17 cellular contexts compared by ENCODE assay signal in the genomic region with DNA sequence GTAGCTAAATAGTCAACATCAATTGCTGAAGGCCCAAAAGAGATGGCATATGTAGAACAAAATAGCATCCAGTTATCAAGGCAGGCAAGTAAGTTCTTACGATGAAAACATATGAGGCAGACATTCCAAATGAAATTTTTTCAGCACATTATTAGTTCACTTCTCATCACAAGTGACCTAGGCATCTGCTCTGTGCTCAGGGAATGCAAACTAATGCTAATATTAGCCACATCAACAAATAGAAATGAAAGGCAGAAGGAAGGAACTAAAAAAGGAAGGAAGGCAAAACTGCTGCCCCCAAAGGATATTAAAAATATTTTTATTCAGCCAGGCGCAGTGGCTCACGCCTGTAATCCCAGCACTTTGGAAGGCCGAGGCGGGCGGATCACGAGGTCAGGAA. TPM values are rescaled to one million over a fixed set of nuclear protein-coding genes. Genes with fewer than 3 reads are reported as not detected.
DNase-seq lines count a peak whose midpoint lies in the region; ATAC-seq and TF ChIP-seq lines count a peak whose summit lies in the region.
"Had no signal": no experiment of that assay in that cellular context is flagged by ENCODE, and none has a peak within 500 bp of the region (broad histone marks: within the 10 kb centered on the region; RNA-seq: fewer than 3 reads in every experiment).

No MANE protein-coding gene starts in this region.

- DNase-seq in Right ventricle myocardium inferior (ENCODE audit: missing footprints) (no peak), cardiac septum (ENCODE audit: low spot score) (no peak), esophagus muscularis mucosa (ENCODE audit: extremely low spot score) (no peak), lower lobe of right lung (no peak), transverse colon (no peak), Ammon's horn (ENCODE audit: low spot score) (no peak), NK-92 (lab: John Stamatoyannopoulos, UW; ENCODE audit: unreplicated experiment) (no peak)
- DNase-seq: 8988T; CD4-positive, alpha-beta memory T cell; DMS153; GF-D8; NCI-H1092 treated with DMSO at 0.1 percent for 48 hours; NCI-H2081; NCI-H446 treated with DMSO at 0.1 percent for 48 hours; OCI-M1 had no signal

- no peak overlapping the region for H3K4me3 ChIP-seq in esophagus muscularis mucosa
- H3K4me3 ChIP-seq in lower lobe of right lung: no peak overlapping the region
- H3K4me3 ChIP-seq in transverse colon: no peak overlapping the region
- H3K4me3 ChIP-seq: HAP-1 had no signal

- TF ChIP-seq EP300 in esophagus muscularis mucosa (IDR thresholded peaks at IDR 0.05) (no peak), transverse colon (IDR thresholded peaks at IDR 0.05; ENCODE audit: low read depth) (no peak)

- no peak for TF ChIP-seq POLR2A in esophagus muscularis mucosa (IDR thresholded peaks at IDR 0.05; ENCODE audit: low read depth)
- no peak for TF ChIP-seq POLR2A in transverse colon (IDR thresholded peaks at IDR 0.05)

- no peaks in the 10 kb centered on the region for H3K9me3 ChIP-seq in esophagus muscularis mucosa
- H3K9me3 ChIP-seq in lower lobe of right lung: no peaks in the 10 kb centered on the region
- no peaks in the 10 kb centered on the region for H3K9me3 ChIP-seq in transverse colon
- H3K9me3 ChIP-seq: HAP-1 had no signal

- peak; percentile 33 for ATAC-seq in Right ventricle myocardium inferior
- no peak for ATAC-seq in lower lobe of right lung
- ATAC-seq in HG02763 (IDR thresholded peaks at IDR 0.05; ENCODE audit: unreplicated experiment): no peak

- intact Hi-C loops in Right ventricle myocardium inferior (cut with DNase I): no loop called here
- intact Hi-C loops in cardiac septum (cut with DNase I): no loop called here
- intact Hi-C loops in esophagus muscularis mucosa (cut with DNase I): no loop called here
- intact Hi-C loops in lower lobe of right lung (cut with DNase I): loop anchor here (10.0 kb wide), 1 partner anchor 48 kb away; the partner anchor contains the start of gene ROCK1
- intact Hi-C loops in transverse colon (cut with DNase I; ENCODE audit: low total_unique reads): no loop called here

- in situ Hi-C loops in transverse colon (cut with MboI; ENCODE audit: low pct_ligation_motif_present in 1 of 4, low pct_unique_long_range_greater_than_20kb in 1 of 4, low sequenced_read_pairs in 3 of 4): loop anchor here in 1 of 4 donors (25.0 kb wide), 1 partner anchor 100 kb away; no protein-coding TSS in a partner anchor

- WGBS in esophagus muscularis mucosa: 67% methylated on average over 7 of the region's 7 CpGs
- WGBS in transverse colon (ENCODE audit: low coverage in 1 of 2), 2 donors: 80 to 82% methylated on average over 7 of the region's 7 CpGs

- H3K36me3 ChIP-seq in esophagus muscularis mucosa (no peaks in the 10 kb centered on the region), lower lobe of right lung (no peaks in the 10 kb centered on the region), transverse colon (no peaks in the 10 kb centered on the region)
- H3K36me3 ChIP-seq: HAP-1 had no signal

- H3K27ac ChIP-seq in esophagus muscularis mucosa (replicated peaks in 1 of 4) (peak overlapping the region; percentile 51 to 76 (median 66)), lower lobe of right lung (peak overlapping the region; percentile 61), transverse colon (peak overlapping the region in 3 of 4 donors; percentile 24 to 59 (median 49))

- H3K27me3 ChIP-seq in esophagus muscularis mucosa: no peaks in the 10 kb centered on the region
- no peaks in the 10 kb centered on the region for H3K27me3 ChIP-seq in lower lobe of right lung (ENCODE audit: low read depth)
- H3K27me3 ChIP-seq in transverse colon: no peaks in the 10 kb centered on the region

- H3K4me1 ChIP-seq in esophagus muscularis mucosa (peaks cover 0 to 35% (median 27%) of the 10 kb centered on the region in 4 donors), lower lobe of right lung (peaks cover 13% of the 10 kb centered on the region), transverse colon (peaks cover 0 to 14% (median 0%) of the 10 kb centered on the region in 4 donors)
- H3K4me1 ChIP-seq: HAP-1 had no signal

- TF ChIP-seq CTCF in esophagus muscularis mucosa (IDR thresholded peaks at IDR 0.05) (no peak), lower lobe of right lung (IDR thresholded peaks at IDR 0.05) (no peak), transverse colon (IDR thresholded peaks at IDR 0.05) (no peak)

RNA-seq across cellular contexts. Expression of gene ROCK1, which starts 51.2 kb away (rescaled TPM):
- total RNA-seq in Right ventricle myocardium inferior (32.8 TPM), cardiac septum (49.1 TPM), esophagus muscularis mucosa (100 to 1,000 TPM in 3 of 4 donors, 10 to 100 TPM in 1; 77.2 to 110 (median 106) TPM), lower lobe of right lung (67.0 TPM), transverse colon (10 to 100 TPM; 23.9 to 59.5 (median 39.6) TPM)
